ENCODE assay signal across 1 cellular context in genomic region chr17:42362245-42362961, GRCh38.
TF ChIP-seq lines count a peak whose summit lies in the region.

No MANE protein-coding gene starts in this region.

TF ChIP-seq in GM23338, 12 proteins besides CTCF, POLR2A, EP300 and RAD21 (continued from another document):
- no peak for TF ChIP-seq ZNF462 (CRISPR knock-in tag; IDR thresholded peaks at IDR 0.05)
- TF ChIP-seq ZNF331 (CRISPR knock-in tag; IDR thresholded peaks at IDR 0.05; ENCODE audit: low read depth) = no peak
- TF ChIP-seq JUNB (IDR thresholded peaks at IDR 0.05; ENCODE audit: unreplicated experiment) = no peak
- TF ChIP-seq ETS1 (IDR thresholded peaks at IDR 0.05) = no peak
- no peak for TF ChIP-seq ZNF114 (CRISPR knock-in tag; IDR thresholded peaks at IDR 0.05)
